ENCODE assay signal across 33 cellular contexts in the genomic region with DNA sequence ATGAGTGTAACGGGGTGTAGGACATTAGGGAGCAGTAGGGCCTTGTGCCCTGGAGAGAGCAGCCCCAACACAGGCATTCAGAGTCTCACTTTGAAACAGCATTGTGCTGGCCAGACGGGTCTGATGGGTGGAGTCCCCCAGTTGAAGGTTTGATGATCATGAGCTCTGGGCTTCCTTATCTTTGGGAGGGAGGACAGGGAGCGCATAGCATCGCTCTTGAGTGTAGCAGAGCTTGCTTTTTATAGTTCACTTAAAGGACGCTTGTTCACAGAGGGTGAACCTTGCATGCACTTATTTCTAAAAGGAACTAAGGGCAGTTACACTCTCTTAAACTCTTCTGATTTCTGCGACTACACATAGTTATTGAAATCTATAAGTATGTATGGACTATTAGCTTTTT. TPM values are rescaled to one million over a fixed set of nuclear protein-coding genes. Genes with fewer than 3 reads are reported as not detected.
"Had no signal": no experiment of that assay in that cellular context is flagged by ENCODE, and none has a peak within 500 bp of the region (broad histone marks: within the 10 kb centered on the region; RNA-seq: fewer than 3 reads in every experiment).

No MANE protein-coding gene starts in this region.

- H3K27me3 ChIP-seq: body of pancreas had no signal

- H3K4me3 Mint-ChIP-seq: activated B cell treated with CpG ODN at 0.5 μM for 24 hours; activated CD8-positive, alpha-beta T cell treated with anti-CD3 and anti-CD28 coated beads for 36 hours; activated naive CD8-positive, alpha-beta T cell; activated T-cell treated with anti-CD3 and anti-CD28 coated beads, Interleukin-2, amount 50 U/mL, for 4 hours; activated T-helper 17 cell treated with anti-CD3 and anti-CD28 coated beads, Interleukin-2, amount 50 U/mL, for 72 hours; central memory CD8-positive, alpha-beta T cell; dendritic cell treated with granulocyte-macrophage colony-stimulating factor and Interleukin-4, amounts not matched to agents 40 ng/mL and 50 ng/mL, for 4 days; effector memory CD8-positive, alpha-beta T cell; T-helper 17 cell; T-helper 2 cell treated with Interferon-gamma antibody and Interleukin-4, amounts not matched to agents 5 μg/mL and 100 μg/mL, for 36 hours had no signal

- H3K4me3 ChIP-seq: body of pancreas, cardiac muscle cell, coronary artery, esophagus muscularis mucosa, gastrocnemius medialis had no signal

- H3K9me3 ChIP-seq: body of pancreas, esophagus muscularis mucosa, gastrocnemius medialis had no signal

- ATAC-seq: activated CD4-positive, CD25-positive, alpha-beta regulatory T cell treated with anti-CD3 and anti-CD28 coated beads, Interleukin-2, amount 50 U/mL, for 24 hours; activated CD8-positive, alpha-beta T cell treated with anti-CD3 and anti-CD28 coated beads for 36 hours; activated T-cell treated with anti-CD3 and anti-CD28 coated beads, Interleukin-2, amount 50 U/mL, for 4 hours; activated T-helper 17 cell treated with anti-CD3 and anti-CD28 coated beads, Interleukin-2, amount 50 U/mL, for 72 hours; body of pancreas; effector memory CD8-positive, alpha-beta T cell; foreskin keratinocyte; gastrocnemius medialis; T-helper 17 cell had no signal

- DNase-seq: activated B cell treated with CpG ODN at 0.5 μM for 24 hours; activated CD4-positive, alpha-beta T cell treated with anti-CD3 and anti-CD28 coated beads for 48 hours; activated CD4-positive, alpha-beta T cell treated with anti-CD3 and anti-CD28 coated beads, Interleukin-2, amount 50 U/mL, for 1 hour; activated CD4-positive, alpha-beta T cell treated with anti-CD3 and anti-CD28 coated beads, Interleukin-2, amount 50 U/mL, for 48 hours; activated CD8-positive, alpha-beta memory T cell treated with anti-CD3 and anti-CD28 coated beads for 24 hours; activated CD8-positive, alpha-beta T cell treated with anti-CD3 and anti-CD28 coated beads for 36 hours; activated effector memory CD4-positive, alpha-beta T cell treated with Interleukin-2 at 50 U/mL for 16 hours; activated gamma-delta T cell treated with Interleukin-2 at 50 U/mL for 16 hours; activated naive CD4-positive, alpha-beta T cell treated with anti-CD3 and anti-CD28 coated beads, Interleukin-2, amount 50 U/mL, for 16 hours; activated naive CD4-positive, alpha-beta T cell treated with Interleukin-2 at 50 U/mL for 16 hours; activated T-cell treated with anti-CD3 and anti-CD28 coated beads, Interleukin-2, amount 50 U/mL, for 4 hours; amniotic stem cell; anterior cingulate cortex; body of pancreas; effector CD4-positive, alpha-beta T cell; effector memory CD8-positive, alpha-beta T cell; erythroblast; foreskin keratinocyte; gastrocnemius medialis; glutamatergic neuron; T-helper 1 cell; T-helper 17 cell; T1000; WERI-Rb-1 had no signal

- H3K27ac Mint-ChIP-seq: activated B cell treated with CpG ODN at 0.5 μM for 24 hours; activated CD8-positive, alpha-beta T cell treated with anti-CD3 and anti-CD28 coated beads for 36 hours; activated naive CD8-positive, alpha-beta T cell; activated T-helper 17 cell treated with anti-CD3 and anti-CD28 coated beads, Interleukin-2, amount 50 U/mL, for 72 hours; dendritic cell treated with granulocyte-macrophage colony-stimulating factor and Interleukin-4, amounts not matched to agents 40 ng/mL and 50 ng/mL, for 4 days; effector memory CD8-positive, alpha-beta T cell; T-helper 17 cell; T-helper 2 cell treated with Interferon-gamma antibody and Interleukin-4, amounts not matched to agents 5 μg/mL and 100 μg/mL, for 36 hours had no signal

- H3K4me1 Mint-ChIP-seq: activated B cell treated with CpG ODN at 0.5 μM for 24 hours; activated T-helper 17 cell treated with anti-CD3 and anti-CD28 coated beads, Interleukin-2, amount 50 U/mL, for 72 hours; central memory CD8-positive, alpha-beta T cell; T-helper 17 cell had no signal

- H3K4me1 ChIP-seq: body of pancreas, esophagus muscularis mucosa, foreskin keratinocyte, gastrocnemius medialis had no signal

- H3K9me3 Mint-ChIP-seq: activated B cell treated with CpG ODN at 0.5 μM for 24 hours; activated CD8-positive, alpha-beta T cell treated with anti-CD3 and anti-CD28 coated beads for 36 hours; activated T-cell treated with anti-CD3 and anti-CD28 coated beads, Interleukin-2, amount 50 U/mL, for 4 hours; activated T-helper 17 cell treated with anti-CD3 and anti-CD28 coated beads, Interleukin-2, amount 50 U/mL, for 72 hours; central memory CD8-positive, alpha-beta T cell; dendritic cell treated with granulocyte-macrophage colony-stimulating factor and Interleukin-4, amounts not matched to agents 40 ng/mL and 50 ng/mL, for 4 days; effector memory CD8-positive, alpha-beta T cell; T-helper 2 cell treated with Interferon-gamma antibody and Interleukin-4, amounts not matched to agents 5 μg/mL and 100 μg/mL, for 36 hours had no signal

- H3K36me3 ChIP-seq: cardiac muscle cell, esophagus muscularis mucosa, gastrocnemius medialis, WERI-Rb-1 had no signal

- H3K27ac ChIP-seq: body of pancreas, cardiac muscle cell, coronary artery, esophagus muscularis mucosa, foreskin keratinocyte, gastrocnemius medialis, WERI-Rb-1 had no signal

- H3K36me3 Mint-ChIP-seq: activated naive CD8-positive, alpha-beta T cell had no signal

RNA-seq across cellular contexts. Expression of gene KCNK13, which starts 10.6 kb away (rescaled TPM):
- total RNA-seq: activated B cell treated with CpG ODN at 0.5 μM for 24 hours; activated CD8-positive, alpha-beta T cell treated with anti-CD3 and anti-CD28 coated beads for 36 hours; activated T-cell treated with anti-CD3 and anti-CD28 coated beads, Interleukin-2, amount 50 U/mL, for 4 hours; foreskin keratinocyte; gastrocnemius medialis had no signal
